19 cellular contexts compared by ENCODE assay signal in the genomic region with DNA sequence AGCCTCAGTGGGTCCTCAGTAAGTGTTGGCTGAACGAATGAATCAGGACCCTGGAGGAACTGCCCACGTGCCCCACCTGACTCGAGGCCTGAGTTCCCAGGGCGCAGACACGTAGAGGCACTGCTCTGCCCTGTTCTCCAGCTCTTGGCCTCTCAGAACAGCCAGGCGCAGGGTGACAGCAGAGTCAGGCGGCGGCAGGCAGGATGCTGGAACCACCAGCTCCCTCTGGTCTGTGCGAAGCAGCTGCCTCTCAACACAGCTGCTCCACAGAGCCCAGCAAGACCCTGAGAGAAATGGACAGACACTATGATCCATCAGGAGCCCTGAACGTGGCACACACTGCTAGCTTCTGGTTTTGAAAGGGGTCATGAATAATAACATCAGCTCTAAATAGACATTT. TPM values are rescaled to one million over a fixed set of nuclear protein-coding genes. Genes with fewer than 3 reads are reported as not detected.
"Had no signal": no experiment of that assay in that cellular context is flagged by ENCODE, and none has a peak within 500 bp of the region (broad histone marks: within the 10 kb centered on the region; RNA-seq: fewer than 3 reads in every experiment).

No MANE protein-coding gene starts in this region.

- DNase-seq: activated CD4-positive, alpha-beta T cell treated with anti-CD3 and anti-CD28 coated beads, Interleukin-2, amount 10 ng/mL, durations not matched to agents 24 days and 14 days; activated CD4-positive, CD25-positive, alpha-beta regulatory T cell; activated CD8-positive, alpha-beta memory T cell treated with anti-CD3 and anti-CD28 coated beads, Interleukin-2, amount 50 U/mL, for 48 hours; activated effector memory CD4-positive, alpha-beta T cell treated with anti-CD3 and anti-CD28 coated beads, Interleukin-2, amount 50 U/mL, for 16 hours; activated T-cell treated with anti-CD3 and anti-CD28 coated beads, Interleukin-2, amount 50 U/mL, for 48 hours; adrenal gland; left ventricle myocardium inferior; mucosa of descending colon; naive thymus-derived CD4-positive, alpha-beta T cell; T-helper 1 cell; T-helper 9 cell; testis; upper lobe of left lung had no signal

- H3K27ac ChIP-seq: adrenal gland, cardiac muscle cell, left ventricle myocardium inferior, neural progenitor cell, parathyroid adenoma, testis, upper lobe of left lung had no signal

- H3K36me3 ChIP-seq: adrenal gland, cardiac muscle cell, left ventricle myocardium inferior, neural progenitor cell, upper lobe of left lung had no signal

- H3K9me3 ChIP-seq: adrenal gland, left ventricle myocardium inferior, mucosa of descending colon, testis, upper lobe of left lung had no signal

- H2AFZ ChIP-seq: neural progenitor cell, parathyroid adenoma had no signal

- H3K79me2 ChIP-seq: parathyroid adenoma had no signal

- H3K9ac ChIP-seq: neural progenitor cell, parathyroid adenoma had no signal

- H3K4me1 ChIP-seq: parathyroid adenoma, testis had no signal

- H3K4me3 ChIP-seq: adrenal gland, cardiac muscle cell, left ventricle myocardium inferior, mucosa of descending colon, neural progenitor cell, testis, upper lobe of left lung had no signal

- H3K27me3 ChIP-seq: adrenal gland, cardiac muscle cell, neural progenitor cell, testis, upper lobe of left lung had no signal

- H3K4me2 ChIP-seq: neural progenitor cell had no signal

RNA-seq across cellular contexts. Expression of a gene that starts 53.1 kb away (rescaled TPM):
- total RNA-seq: activated CD4-positive, alpha-beta T cell treated with anti-CD3 and anti-CD28 coated beads, Interleukin-2, amount 10 ng/mL, durations not matched to agents 24 days and 14 days; adrenal gland; cardiac muscle cell; fibroblast of villous mesenchyme; glomerular endothelial cell; left ventricle myocardium inferior; naive thymus-derived CD4-positive, alpha-beta T cell; skeletal muscle tissue had no signal
- polyA plus RNA-seq: cardiac muscle cell; naive thymus-derived CD4-positive, alpha-beta T cell had no signal
